In the genomic region with DNA sequence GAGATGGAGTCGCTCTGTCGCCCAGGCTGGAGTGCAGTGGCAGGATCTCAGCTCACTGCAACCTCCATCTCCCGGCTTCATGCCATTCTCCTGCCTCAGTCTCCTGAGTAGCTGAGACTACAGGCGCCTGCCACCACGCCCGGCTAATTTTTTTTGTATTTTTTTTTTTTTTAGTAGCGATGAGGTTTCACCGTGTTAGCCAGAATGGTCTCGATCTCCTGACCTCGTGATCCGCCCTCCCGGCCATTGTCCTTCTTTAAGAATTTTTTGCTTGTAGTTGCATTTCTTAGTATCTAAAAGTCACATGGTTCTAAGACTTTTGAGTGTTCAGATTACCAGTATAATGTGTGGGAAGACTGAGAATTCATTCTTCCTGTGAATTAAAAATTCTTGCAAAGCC, we compare ENCODE assay signal across 2 cellular contexts. TPM values are rescaled to one million over a fixed set of nuclear protein-coding genes. Genes with fewer than 3 reads are reported as not detected.
"Had no signal": no experiment of that assay in that cellular context is flagged by ENCODE, and none has a peak within 500 bp of the region (broad histone marks: within the 10 kb centered on the region; RNA-seq: fewer than 3 reads in every experiment).

No MANE protein-coding gene starts in this region.

RNA-seq across cellular contexts. Expression of a gene that starts 2.9 kb away (rescaled TPM):
- total RNA-seq: activated B cell treated with CpG ODN at 0.5 μM for 24 hours had no signal
- polyA plus RNA-seq: naive thymus-derived CD4-positive, alpha-beta T cell had no signal
